ENCODE assay signal across 1 cellular context in the genomic region with DNA sequence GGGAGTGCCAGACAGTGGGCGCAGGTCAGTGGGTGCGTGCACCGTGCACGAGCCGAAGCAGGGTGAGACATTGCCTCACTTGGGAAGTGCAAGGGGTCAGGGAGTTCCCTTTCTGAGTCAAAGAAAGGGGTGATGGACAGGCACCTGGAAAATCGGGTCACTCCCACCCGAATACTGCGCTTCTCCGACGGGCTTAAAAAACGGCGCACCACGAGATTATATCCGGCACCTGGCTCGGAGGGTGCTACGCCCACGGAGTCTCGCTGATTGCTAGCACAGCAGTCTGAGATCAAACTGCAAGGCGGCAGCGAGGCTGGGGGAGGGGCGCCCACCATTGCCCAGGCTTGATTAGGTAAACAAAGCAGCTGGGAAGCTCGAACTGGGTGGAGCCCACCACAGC.
TF ChIP-seq lines count a peak whose summit lies in the region.

No MANE protein-coding gene starts in this region.

TF ChIP-seq in H1, 55 proteins besides CTCF, POLR2A, EP300 and RAD21:
- TF ChIP-seq KDM4A (IDR thresholded peaks at IDR 0.05; ENCODE audit: low read depth, low read length, severe bottlenecking): peak; percentile 15
